8 cellular contexts compared by ENCODE assay signal in the genomic region with DNA sequence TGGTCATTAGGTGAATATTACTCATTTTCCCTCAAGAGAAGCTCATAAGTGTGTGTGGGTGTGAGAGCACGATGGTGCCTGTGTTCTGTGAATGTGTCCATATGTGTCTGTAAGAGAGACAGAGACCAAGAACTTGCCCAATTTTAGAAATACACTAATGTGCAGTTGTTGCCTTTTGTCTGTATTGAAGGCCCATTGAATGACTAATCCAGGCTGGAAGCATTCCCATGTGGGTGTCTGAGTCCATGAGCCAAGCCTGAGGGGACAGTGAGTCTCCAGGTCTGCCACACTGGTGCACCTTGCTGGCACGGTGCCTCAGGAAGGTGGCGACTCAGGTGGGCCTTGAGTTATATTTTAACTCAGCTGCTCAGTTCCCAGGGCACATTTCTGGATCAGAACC. TPM values are rescaled to one million over a fixed set of nuclear protein-coding genes. Genes with fewer than 3 reads are reported as not detected.
A peak's percentile ranks its signal among the peaks of the same experiment; 100 is the strongest.
DNase-seq lines count a peak whose midpoint lies in the region; ATAC-seq and TF ChIP-seq lines count a peak whose summit lies in the region.

No MANE protein-coding gene starts in this region.

- H3K4me3 ChIP-seq in body of pancreas: no peak overlapping the region
- no peak overlapping the region for H3K4me3 ChIP-seq in sigmoid colon

- peak in 1 of 3 donors; percentile 41 for TF ChIP-seq POLR2A in body of pancreas (IDR thresholded peaks at IDR 0.05)
- no peak for TF ChIP-seq POLR2A in sigmoid colon (IDR thresholded peaks at IDR 0.05)

- WGBS in body of pancreas, 2 donors: 9 to 15% methylated on average over 3 of the region's 3 CpGs
- WGBS in sigmoid colon, 2 donors: 50 to 65% methylated on average over 3 of the region's 3 CpGs

- DNase-seq in T-helper 2 cell treated with Interferon-gamma antibody and Interleukin-4, amounts not matched to agents 5 μg/mL and 100 μg/mL, for 36 hours (ENCODE audit: low spot score): peak; percentile 17
- DNase-seq in T-helper 2 cell (no peak), body of pancreas (peak; percentile 90 to 98 (median 96)), renal cortical epithelial cell (ENCODE audit: low read depth) (peak; percentile 83), NCI-H510A (lab: John Stamatoyannopoulos, UW) (no peak), sigmoid colon (no peak), NAMALWA (ENCODE audit: low spot score) (no peak)

- peaks cover 77% of the 10 kb centered on the region for H3K4me1 ChIP-seq in body of pancreas
- peaks cover 0 to 9% (median 0%) of the 10 kb centered on the region in 4 donors for H3K4me1 ChIP-seq in sigmoid colon

- H3K4me1 Mint-ChIP-seq in T-helper 2 cell treated with Interferon-gamma antibody and Interleukin-4, amounts not matched to agents 5 μg/mL and 100 μg/mL, for 36 hours (ENCODE audit: low read depth): peaks cover 38% of the 10 kb centered on the region

- H3K36me3 ChIP-seq in body of pancreas (replicated peaks in 1 of 2; ENCODE audit: insufficient read depth in 1 of 2, low read depth in 2 of 2): peaks cover 0 to 3% of the 10 kb centered on the region in 2 donors
- H3K36me3 ChIP-seq in sigmoid colon: peaks cover 6 to 35% (median 11%) of the 10 kb centered on the region in 4 donors

- intact Hi-C loops in body of pancreas (cut with DNase I): no loop called here
- intact Hi-C loops in sigmoid colon (cut with DNase I): loop anchor here (10.0 kb wide), 1 partner anchor 322 kb away; no protein-coding TSS in a partner anchor

- H3K27me3 ChIP-seq in body of pancreas (no peaks in the 10 kb centered on the region), sigmoid colon (no peaks in the 10 kb centered on the region)

- TF ChIP-seq CTCF in body of pancreas (IDR thresholded peaks at IDR 0.05): no peak
- TF ChIP-seq CTCF in sigmoid colon (IDR thresholded peaks at IDR 0.05): no peak

- H3K4me3 Mint-ChIP-seq in T-helper 2 cell treated with Interferon-gamma antibody and Interleukin-4, amounts not matched to agents 5 μg/mL and 100 μg/mL, for 36 hours: peak overlapping the region; percentile 5

- no peaks in the 10 kb centered on the region for H3K9me3 Mint-ChIP-seq in T-helper 2 cell treated with Interferon-gamma antibody and Interleukin-4, amounts not matched to agents 5 μg/mL and 100 μg/mL, for 36 hours

- H3K36me3 Mint-ChIP-seq in T-helper 2 cell treated with Interferon-gamma antibody and Interleukin-4, amounts not matched to agents 5 μg/mL and 100 μg/mL, for 36 hours (ENCODE audit: low read depth): peaks cover 37% of the 10 kb centered on the region

- no peak for TF ChIP-seq EP300 in sigmoid colon (IDR thresholded peaks at IDR 0.05)

- peak overlapping the region; percentile 39 for H3K27ac Mint-ChIP-seq in T-helper 2 cell treated with Interferon-gamma antibody and Interleukin-4, amounts not matched to agents 5 μg/mL and 100 μg/mL, for 36 hours

- H3K27ac ChIP-seq in body of pancreas (peak overlapping the region; percentile 73 to 87 (median 80)), sigmoid colon (no peak overlapping the region)

- H3K9me3 ChIP-seq in body of pancreas: no peaks in the 10 kb centered on the region
- no peaks in the 10 kb centered on the region for H3K9me3 ChIP-seq in sigmoid colon

- ATAC-seq in HG03280 (IDR thresholded peaks at IDR 0.05; ENCODE audit: unreplicated experiment) (peak; percentile 4), body of pancreas (peak; percentile 85)

- no peaks in the 10 kb centered on the region for H3K27me3 Mint-ChIP-seq in T-helper 2 cell treated with Interferon-gamma antibody and Interleukin-4, amounts not matched to agents 5 μg/mL and 100 μg/mL, for 36 hours (ENCODE audit: low read depth)

RNA-seq across cellular contexts. Expression of a gene that starts 25.5 kb away (rescaled TPM):
- 100 to 1,000 TPM in 1 of 2 donors, 10 to 100 TPM in 1; 57.9 to 102 TPM for total RNA-seq in body of pancreas
- total RNA-seq in renal cortical epithelial cell: 27.1 and 54.8 TPM in 2 replicates
- 100 to 1,000 TPM in 1 of 4 donors, 10 to 100 TPM in 3; 46.7 to 102 (median 77.6) TPM for total RNA-seq in sigmoid colon
- polyA plus RNA-seq in sigmoid colon: 10 to 100 TPM in 1 of 3 donors, 1 to 10 TPM in 2; 6.0 to 31.6 (median 6.9) TPM

RNA-seq across cellular contexts. Expression of a gene that starts 55.2 kb away (rescaled TPM):
- total RNA-seq in body of pancreas (10 to 100 TPM; 23.1 to 28.3 TPM), renal cortical epithelial cell (25.0 and 60.9 TPM in 2 replicates), sigmoid colon (10 to 100 TPM; 16.1 to 25.8 (median 18.6) TPM)
- polyA plus RNA-seq in sigmoid colon: 10 to 100 TPM; 25.8 to 45.8 (median 29.4) TPM

Comparison
In these comparisons a context has a peak if more than half of its experiments do, and no peak if none do; other contexts are left out.
1. DNase-seq: peak in T-helper 2 cell treated with Interferon-gamma antibody and Interleukin-4, amounts not matched to agents 5 μg/mL and 100 μg/mL, for 36 hours (single experiment), body of pancreas (4 of 4) and renal cortical epithelial cell (single experiment); none in T-helper 2 cell (0 of 5), NCI-H510A (single experiment), sigmoid colon (single experiment) and NAMALWA (single experiment).
2. H3K27ac ChIP-seq: peak in body of pancreas (4 of 4); none in sigmoid colon (0 of 4).